In the genomic region with DNA sequence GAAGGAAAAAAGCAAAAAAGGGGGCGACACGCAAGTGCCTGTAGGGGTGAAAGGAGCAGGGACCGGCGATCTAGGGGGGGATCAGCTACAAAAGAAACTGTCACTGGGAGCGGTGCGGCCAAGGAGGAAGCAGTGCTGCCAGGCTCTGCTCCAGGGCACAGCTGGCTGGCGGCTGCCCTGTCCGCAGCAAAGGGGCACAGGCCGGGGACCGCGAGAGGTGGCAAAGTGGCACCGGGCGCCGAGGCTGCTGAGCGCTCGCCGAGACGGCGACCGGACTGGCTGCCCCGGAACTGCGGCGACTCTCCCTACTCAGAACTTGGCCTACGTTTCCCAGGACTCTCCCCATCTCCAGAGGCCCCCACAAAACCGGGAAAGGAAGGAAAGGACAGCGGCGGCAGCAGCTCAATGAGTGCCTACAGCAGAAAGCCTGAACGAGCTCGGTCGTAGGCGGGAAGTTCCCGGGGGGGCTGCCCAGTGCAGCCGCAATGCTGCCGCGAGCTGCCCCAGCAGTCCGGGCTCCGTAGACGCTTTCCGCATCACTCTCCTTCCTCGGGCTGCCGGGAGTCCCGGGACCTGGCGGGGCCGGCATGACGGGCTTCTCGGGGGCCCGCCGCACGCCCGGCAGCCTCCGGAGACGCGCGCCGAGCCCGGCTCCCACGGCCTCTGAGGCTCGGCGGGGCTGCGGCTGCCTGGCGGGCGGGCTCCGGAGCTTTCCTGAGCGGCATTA, we compare ENCODE assay signal across 8 cellular contexts. TPM values are rescaled to one million over a fixed set of nuclear protein-coding genes. Genes with fewer than 3 reads are reported as not detected.
DNase-seq lines count a peak whose midpoint lies in the region; ATAC-seq and TF ChIP-seq lines count a peak whose summit lies in the region.

No MANE protein-coding gene starts in this region.

- POLR2A ChIA-PET in naive thymus-derived CD4-positive, alpha-beta T cell (lab: Charles Lee), result interaction anchor here (0.6 to 7.0 kb wide), 5 partner anchors 9 to 266 kb away, joined by 3 to 82 read pairs (median 4); a partner anchor contains a TSS

- H3K4me1 ChIP-seq in esophagus squamous epithelium (peaks cover 0 to 49% (median 0%) of the 10 kb centered on the region in 3 donors), transverse colon (peaks cover 0 to 39% (median 13%) of the 10 kb centered on the region in 4 donors)
- peaks cover 6 to 15% of the 10 kb centered on the region in 2 donors for H3K4me1 ChIP-seq in naive thymus-derived CD4-positive, alpha-beta T cell (ENCODE audit: control insufficient read depth in 2 of 2, insufficient read depth in 2 of 2, low read length in 2 of 2)

- no peaks in the 10 kb centered on the region for H3K36me3 ChIP-seq in esophagus squamous epithelium
- peaks cover 0 to 10% (median 0%) of the 10 kb centered on the region in 3 experiments for H3K36me3 ChIP-seq in naive thymus-derived CD4-positive, alpha-beta T cell (ENCODE audit: control insufficient read depth in 2 of 3, insufficient read depth in 3 of 3, low read length in 3 of 3)
- no peaks in the 10 kb centered on the region for H3K36me3 ChIP-seq in transverse colon

- no peaks in the 10 kb centered on the region for H3K27me3 ChIP-seq in esophagus squamous epithelium
- no peaks in the 10 kb centered on the region for H3K27me3 ChIP-seq in naive thymus-derived CD4-positive, alpha-beta T cell (ENCODE audit: control insufficient read depth in 2 of 2, insufficient read depth in 2 of 2, low read length in 2 of 2)
- H3K27me3 ChIP-seq in transverse colon, result no peaks in the 10 kb centered on the region

- peak; percentile 25 for ATAC-seq in naive thymus-derived CD4-positive, alpha-beta T cell

- H3K4me1 Mint-ChIP-seq in HFFc6 (ENCODE audit: low read depth), result peaks cover 35% of the 10 kb centered on the region
- peaks cover 18 to 34% (median 26%) of the 10 kb centered on the region in 7 donors for H3K4me1 Mint-ChIP-seq in naive thymus-derived CD4-positive, alpha-beta T cell

- TF ChIP-seq POLR2A in esophagus squamous epithelium (IDR thresholded peaks at IDR 0.05), result peak in 1 of 4 donors; percentile 14
- peak; percentile 2 for TF ChIP-seq POLR2A in transverse colon (IDR thresholded peaks at IDR 0.05)

- no peaks in the 10 kb centered on the region for H3K9me3 Mint-ChIP-seq in HFFc6
- H3K9me3 Mint-ChIP-seq in naive thymus-derived CD4-positive, alpha-beta T cell, result no peaks in the 10 kb centered on the region

- peaks cover 5% of the 10 kb centered on the region for H3K27me3 Mint-ChIP-seq in HFFc6 (ENCODE audit: insufficient read depth)
- peaks cover 0 to 19% (median 8%) of the 10 kb centered on the region in 5 donors for H3K27me3 Mint-ChIP-seq in naive thymus-derived CD4-positive, alpha-beta T cell

- intact Hi-C loops in esophagus squamous epithelium (cut with DNase I) (no loop called here), transverse colon (cut with DNase I; ENCODE audit: low total_unique reads) (no loop called here)
- intact Hi-C loops in naive thymus-derived CD4-positive, alpha-beta T cell (cut with micrococcal nuclease), result loop anchor here (1.0 to 10.0 kb wide), 13 partner anchors 8 to 1436 kb away; a partner anchor contains a TSS

- H3K4me3 ChIP-seq in esophagus squamous epithelium (peak overlapping the region; percentile 77 to 90 (median 84)), transverse colon (peak overlapping the region; percentile 86 to 92 (median 92))
- H3K4me3 ChIP-seq in naive thymus-derived CD4-positive, alpha-beta T cell (ENCODE audit: low read length), result peak overlapping the region; percentile 83

- peaks cover 17% of the 10 kb centered on the region; the same call in 1 of the 2 replicates for H3K36me3 Mint-ChIP-seq in HFFc6 (ENCODE audit: low read depth)
- peaks cover 0 to 11% (median 0%) of the 10 kb centered on the region in 5 donors for H3K36me3 Mint-ChIP-seq in naive thymus-derived CD4-positive, alpha-beta T cell

- 1 to 2% methylated on average over 6 to 11 of the region's 64 CpGs for WGBS in esophagus squamous epithelium, 2 donors
- 0 to 1% methylated on average over 1 to 44 of the region's 64 CpGs for WGBS in transverse colon (ENCODE audit: low coverage in 1 of 2), 2 donors

- peak overlapping the region; percentile 96 for H3K4me3 Mint-ChIP-seq in HFFc6
- H3K4me3 Mint-ChIP-seq in naive thymus-derived CD4-positive, alpha-beta T cell, result peak overlapping the region; percentile 92 to 99 (median 98)

- DNase-seq in DMS153 treated with DMSO at 0.1 percent for 48 hours (lab: John Stamatoyannopoulos, UW; ENCODE audit: unreplicated experiment) (peak; percentile 65), DMS153 (lab: John Stamatoyannopoulos, UW) (no peak), HFFc6 (no peak), NCI-H446 treated with DMSO at 0.1 percent for 48 hours (lab: John Stamatoyannopoulos, UW) (peak; percentile 66), esophagus squamous epithelium (lab: John Stamatoyannopoulos, UW) (no peak), transverse colon (peak; percentile 58)
- DNase-seq in activated T-cell treated with anti-CD3 and anti-CD28 coated beads, Interleukin-2, amount 50 U/mL, for 1 hour, result peak; percentile 53
- peak; percentile 16 to 67 (median 31) for DNase-seq in naive thymus-derived CD4-positive, alpha-beta T cell

- no peak for TF ChIP-seq CTCF in HFFc6 (IDR thresholded peaks at IDR 0.05)
- TF ChIP-seq CTCF in esophagus squamous epithelium (IDR thresholded peaks at IDR 0.05), result no peak
- no peak for TF ChIP-seq CTCF in transverse colon (IDR thresholded peaks at IDR 0.05)

- CTCF ChIA-PET in naive thymus-derived CD4-positive, alpha-beta T cell (lab: Charles Lee), result interaction anchor here (0.9 to 1.6 kb wide), 3 partner anchors 9 to 194 kb away, joined by 3 to 7 read pairs (median 5); no protein-coding TSS in a partner anchor

- H3K9me3 ChIP-seq in esophagus squamous epithelium (no peaks in the 10 kb centered on the region), transverse colon (no peaks in the 10 kb centered on the region)
- H3K9me3 ChIP-seq in naive thymus-derived CD4-positive, alpha-beta T cell (ENCODE audit: control insufficient read depth in 2 of 3, low read length in 3 of 3), result no peaks in the 10 kb centered on the region

- no peak for TF ChIP-seq EP300 in transverse colon (IDR thresholded peaks at IDR 0.05; ENCODE audit: low read depth)

- in situ Hi-C loops in transverse colon (cut with MboI; ENCODE audit: low pct_ligation_motif_present in 1 of 4, low pct_unique_long_range_greater_than_20kb in 1 of 4, low sequenced_read_pairs in 3 of 4), result no loop called here

- peak overlapping the region; percentile 95 to 100 (median 97) for H3K27ac ChIP-seq in esophagus squamous epithelium
- peak overlapping the region; percentile 96 for H3K27ac ChIP-seq in naive thymus-derived CD4-positive, alpha-beta T cell (ENCODE audit: low read depth, low read length)
- peak overlapping the region; percentile 97 to 99 (median 98) for H3K27ac ChIP-seq in transverse colon

- H3K27ac Mint-ChIP-seq in HFFc6, result peak overlapping the region; percentile 94
- H3K27ac Mint-ChIP-seq in naive thymus-derived CD4-positive, alpha-beta T cell, result peak overlapping the region; percentile 71 to 100 (median 91)

RNA-seq across cellular contexts. Expression of a gene that starts 1.0 kb away (rescaled TPM):
- total RNA-seq in HFFc6 (2021; fragmentation: NEBNext Ultra II Directional; extraction: Animal tissue kit (Norgen Biotek cat#: 25700)), result 10 to 100 TPM; 13.1 to 26.7 (median 24.9) TPM
- total RNA-seq in esophagus squamous epithelium (10 to 100 TPM in 3 of 4 donors, 1 to 10 TPM in 1; 6.9 to 16.5 (median 12.5) TPM), transverse colon (10 to 100 TPM in 1 of 4 donors, 1 to 10 TPM in 2, not detected in 1; 6.7 to 10.3 (median 7.4) TPM)
- total RNA-seq in naive thymus-derived CD4-positive, alpha-beta T cell, result 10 to 100 TPM in 1 of 5 experiments, 1 to 10 TPM in 4; 3.3 to 40.3 (median 4.7) TPM
- 10 to 100 TPM in 1 of 2 donors, 1 to 10 TPM in 1; 8.2 to 10.2 TPM for polyA plus RNA-seq in naive thymus-derived CD4-positive, alpha-beta T cell

RNA-seq across cellular contexts. Expression of a gene that starts 9.0 kb away (rescaled TPM):
- 10 to 100 TPM; 60.1 to 79.1 (median 67.8) TPM for total RNA-seq in HFFc6 (2021; fragmentation: NEBNext Ultra II Directional; extraction: Animal tissue kit (Norgen Biotek cat#: 25700))
- 10 to 100 TPM; 23.8 to 64.6 (median 43.9) TPM for total RNA-seq in esophagus squamous epithelium
- total RNA-seq in naive thymus-derived CD4-positive, alpha-beta T cell, result 10 to 100 TPM; 46.4 to 66.6 (median 52.5) TPM
- 10 to 100 TPM; 36.9 to 46.1 TPM for polyA plus RNA-seq in naive thymus-derived CD4-positive, alpha-beta T cell
- 10 to 100 TPM; 25.1 to 74.6 (median 37.2) TPM for total RNA-seq in transverse colon

Comparison
In these comparisons a context has a peak if more than half of its experiments do, and no peak if none do; other contexts are left out.
1. DNase-seq: peak in DMS153 treated with DMSO at 0.1 percent for 48 hours (single experiment), NCI-H446 treated with DMSO at 0.1 percent for 48 hours (single experiment), activated T-cell treated with anti-CD3 and anti-CD28 coated beads, Interleukin-2, amount 50 U/mL, for 1 hour (single experiment), naive thymus-derived CD4-positive, alpha-beta T cell (9 of 9) and transverse colon (single experiment); none in DMS153 (single experiment), HFFc6 (single experiment) and esophagus squamous epithelium (single experiment).
2. intact Hi-C loops: an anchor here in naive thymus-derived CD4-positive, alpha-beta T cell (1.0 to 10.0 kb wide); none called in esophagus squamous epithelium and transverse colon.
3. Peak in every context shown above with its lines, with median percentiles within 50 percentile points of each other: H3K27ac ChIP-seq and H3K4me3 ChIP-seq.